Comparison of ENCODE assay signal across 14 cellular contexts in the genomic region with DNA sequence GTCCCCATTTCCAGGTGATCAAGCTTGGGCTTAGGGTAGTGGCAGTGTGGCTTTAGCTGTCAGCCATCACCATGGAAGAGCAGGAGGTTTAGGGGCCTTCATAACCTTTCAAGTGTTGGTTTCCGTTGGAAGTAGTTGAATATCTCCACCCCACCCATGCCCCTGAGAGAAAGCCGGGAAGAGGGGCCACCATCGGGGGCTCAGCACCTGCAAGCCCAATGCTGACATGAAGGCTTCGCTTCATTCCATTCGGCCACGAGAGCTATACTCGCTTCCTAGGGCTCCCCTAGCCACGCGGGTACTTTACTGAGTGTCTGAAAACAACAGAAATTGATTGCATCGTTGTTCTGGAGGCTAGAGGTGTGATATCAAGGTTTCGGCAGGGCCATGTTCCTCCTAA.
DNase-seq lines count a peak whose midpoint lies in the region; ATAC-seq and TF ChIP-seq lines count a peak whose summit lies in the region.
"Had no signal": no experiment of that assay in that cellular context is flagged by ENCODE, and none has a peak within 500 bp of the region (broad histone marks: within the 10 kb centered on the region; RNA-seq: fewer than 3 reads in every experiment).

No MANE protein-coding gene starts in this region.

- H3K23ac ChIP-seq in trophoblast cell (ENCODE audit: low read length): no peak overlapping the region

- peaks cover 27% of the 10 kb centered on the region for H3K79me1 ChIP-seq in trophoblast cell (ENCODE audit: low read length)

- H2BK120ac ChIP-seq in trophoblast cell (ENCODE audit: insufficient read depth, low read length, poor library complexity): no peak overlapping the region

- no peak overlapping the region for H2AK5ac ChIP-seq in trophoblast cell (ENCODE audit: low read length)

- no peak overlapping the region for H4K12ac ChIP-seq in trophoblast cell (ENCODE audit: low read depth, low read length)

- TF ChIP-seq CTCF in Loucy (conservative IDR thresholded peaks at IDR 0.05; ENCODE audit: low read length): no peak
- no peak for TF ChIP-seq CTCF in uterus (IDR thresholded peaks at IDR 0.05)

- H3F3A ChIP-seq in Loucy (ENCODE audit: low read depth): peaks cover 3% of the 10 kb centered on the region; the same call in 1 of the 2 replicates

- H4K91ac ChIP-seq in trophoblast cell (ENCODE audit: low read depth, low read length): no peak overlapping the region

- no peaks in the 10 kb centered on the region for H3K27me3 ChIP-seq in Loucy (ENCODE audit: insufficient read depth, low read length, poor library complexity, severe bottlenecking)
- H3K27me3 ChIP-seq in trophoblast cell (ENCODE audit: insufficient read depth, low read length): no peaks in the 10 kb centered on the region
- no peaks in the 10 kb centered on the region for H3K27me3 ChIP-seq in uterus
- H3K27me3 ChIP-seq: BLaER1 treated with 17β-estradiol and CSF1 and Interleukin-3, amounts not matched to agents 10 nM and 100 nM had no signal

- H3K9me2 ChIP-seq in Loucy (replicated peaks; ENCODE audit: low read depth, low read length): no peaks in the 10 kb centered on the region

- no peak overlapping the region for H3K18ac ChIP-seq in trophoblast cell (ENCODE audit: low read length)

- H3K27ac ChIP-seq in trophoblast cell (ENCODE audit: low read depth, low read length) (no peak overlapping the region), uterus (peak overlapping the region; percentile 10 to 23)
- H3K27ac ChIP-seq: GM23248, HL-60 had no signal

- H3K36me3 ChIP-seq in Loucy (ENCODE audit: insufficient read depth, low read length) (no peaks in the 10 kb centered on the region), trophoblast cell (ENCODE audit: control insufficient read depth in 1 of 2, insufficient read depth in 2 of 2, low read length in 2 of 2) (no peaks in the 10 kb centered on the region), uterus (no peaks in the 10 kb centered on the region)

- H2AFZ ChIP-seq in Loucy (ENCODE audit: low read length) (0 out of 2 replicates have a peak overlapping the region, but pooled peaks have one; percentile 7), trophoblast cell (ENCODE audit: insufficient read depth, low read length, poor library complexity) (no peak overlapping the region)
- H2AFZ ChIP-seq: GM23248 had no signal

- H2BK5ac ChIP-seq in trophoblast cell (ENCODE audit: low read depth, low read length, poor library complexity): no peak overlapping the region

- DNase-seq in left lobe of liver (ENCODE audit: low spot score) (peak; percentile 42), trophoblast cell (no peak), uterus (peak in 1 of 2 donors; percentile 6), NCI-H2171 (lab: John Stamatoyannopoulos, UW) (no peak), NCI-H1436 treated with DMSO at 0.1 percent for 48 hours (lab: John Stamatoyannopoulos, UW) (no peak)
- DNase-seq: ACHN, DMS53, GF-D8, GM23248, H7 had no signal

- no peak overlapping the region for H4K8ac ChIP-seq in trophoblast cell (ENCODE audit: low read depth, low read length)

- ATAC-seq in left lobe of liver (no peak), GM18502 (IDR thresholded peaks at IDR 0.05; ENCODE audit: poor library complexity, unreplicated experiment) (no peak)

- H3K4me3 ChIP-seq in Loucy (ENCODE audit: low read length, poor library complexity, severe bottlenecking) (peak overlapping the region; percentile 29), trophoblast cell (ENCODE audit: low read depth, low read length) (no peak overlapping the region), uterus (no peak overlapping the region)
- H3K4me3 ChIP-seq: BLaER1 treated with 17β-estradiol and CSF1 and Interleukin-3, amounts not matched to agents 10 nM and 100 nM; GM23248 had no signal

- H3K9me3 ChIP-seq in Loucy (ENCODE audit: insufficient read depth, low read depth, low read length) (no peaks in the 10 kb centered on the region), trophoblast cell (ENCODE audit: insufficient read depth, low read depth, low read length) (no peaks in the 10 kb centered on the region), uterus (no peaks in the 10 kb centered on the region)

- H3K4me1 ChIP-seq in Loucy (ENCODE audit: insufficient read depth, low read length, poor library complexity, severe bottlenecking) (peaks cover 72% of the 10 kb centered on the region), trophoblast cell (ENCODE audit: control insufficient read depth in 1 of 2, insufficient read depth in 2 of 2, low read length in 2 of 2) (peaks cover 17 to 23% of the 10 kb centered on the region in 2 experiments), uterus (peaks cover 14 to 25% of the 10 kb centered on the region in 2 donors)

- H3K14ac ChIP-seq in trophoblast cell (ENCODE audit: low read length): no peak overlapping the region

- WGBS in trophoblast cell (ENCODE audit: extremely low coverage, insufficient coverage, insufficient read length): no CpG with 5 or more reads among the region's 11 CpGs

- H2BK12ac ChIP-seq in trophoblast cell (ENCODE audit: low read length): peak overlapping the region; percentile 42

- H3K4ac ChIP-seq in trophoblast cell (ENCODE audit: low read depth, low read length): no peak overlapping the region

- H3K79me2 ChIP-seq in Loucy (ENCODE audit: insufficient read depth, low read length) (no peaks in the 10 kb centered on the region), trophoblast cell (ENCODE audit: control insufficient read depth, insufficient read depth, low read length, poor library complexity) (no peaks in the 10 kb centered on the region)

- intact Hi-C loops in uterus (cut with DNase I; ENCODE audit: low total_unique reads): no loop called here

- no peaks in the 10 kb centered on the region for H4K20me1 ChIP-seq in Loucy (ENCODE audit: insufficient read depth, low read length, poor library complexity, severe bottlenecking)
- H4K20me1 ChIP-seq: BLaER1 treated with 17β-estradiol and CSF1 and Interleukin-3, amounts not matched to agents 10 nM and 100 nM had no signal

- no peak for TF ChIP-seq POLR2A in uterus (IDR thresholded peaks at IDR 0.05)

- H3K9ac ChIP-seq in Loucy (ENCODE audit: low read depth, low read length, poor library complexity, severe bottlenecking): peak overlapping the region; percentile 8
- H3K9ac ChIP-seq in trophoblast cell (ENCODE audit: low read length): no peak overlapping the region
- H3K9ac ChIP-seq: BLaER1 treated with 17β-estradiol and CSF1 and Interleukin-3, amounts not matched to agents 10 nM and 100 nM; GM23248 had no signal

- peak overlapping the region; percentile 67 for H3K4me2 ChIP-seq in Loucy (ENCODE audit: low read depth, low read length, poor library complexity, severe bottlenecking)
- H3K4me2 ChIP-seq in trophoblast cell (ENCODE audit: low read length): no peak overlapping the region
